ENCODE assay signal across 9 cellular contexts in the genomic region with DNA sequence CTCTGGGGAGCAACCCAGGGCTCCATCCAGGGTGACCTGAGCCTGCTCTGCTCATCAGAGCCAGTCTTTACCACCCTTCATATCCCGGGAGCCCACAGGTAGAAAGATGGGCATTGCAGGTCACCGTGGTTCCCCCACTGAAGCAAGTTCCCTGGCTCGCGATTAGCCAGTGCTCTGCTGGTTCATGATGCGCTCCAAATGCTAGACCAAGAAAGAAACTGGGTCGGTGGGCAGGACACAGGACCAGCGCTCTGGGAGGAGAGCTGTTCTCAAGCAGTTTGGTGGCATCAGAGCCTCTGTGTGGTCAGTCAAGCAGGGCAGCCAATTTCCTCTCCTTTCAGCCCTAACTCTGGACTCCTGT.
DNase-seq lines count a peak whose midpoint lies in the region; ATAC-seq and TF ChIP-seq lines count a peak whose summit lies in the region.
"Had no signal": no experiment of that assay in that cellular context is flagged by ENCODE, and none has a peak within 500 bp of the region (broad histone marks: within the 10 kb centered on the region; RNA-seq: fewer than 3 reads in every experiment).

No MANE protein-coding gene starts in this region.

- H3K27me3 ChIP-seq in left ventricle myocardium inferior (ENCODE audit: low read depth), result no peaks in the 10 kb centered on the region
- H3K27me3 ChIP-seq in neural progenitor cell, result no peaks in the 10 kb centered on the region

- H3K27ac ChIP-seq in left ventricle myocardium inferior (replicated peaks) (peak overlapping the region; percentile 92), neural progenitor cell (no peak overlapping the region)

- TF ChIP-seq CTCF in left ventricle myocardium inferior (IDR thresholded peaks at IDR 0.05; ENCODE audit: borderline replicate concordance) (no peak), epithelial cell of proximal tubule (conservative IDR thresholded peaks at IDR 0.05; ENCODE audit: low read depth, low read length) (no peak), neural progenitor cell (IDR thresholded peaks at IDR 0.05) (no peak)

- no peak for ATAC-seq in GM18907 (IDR thresholded peaks at IDR 0.05; ENCODE audit: unreplicated experiment)

- peak overlapping the region; percentile 19 for H3K4me3 ChIP-seq in left ventricle myocardium inferior
- peak overlapping the region; percentile 45 for H3K4me3 ChIP-seq in epithelial cell of proximal tubule (ENCODE audit: low read depth, low read length)
- no peak overlapping the region for H3K4me3 ChIP-seq in neural progenitor cell

- no peaks in the 10 kb centered on the region for H4K20me1 ChIP-seq in neural progenitor cell (ENCODE audit: low read depth)

- intact Hi-C loops in left ventricle myocardium inferior (cut with micrococcal nuclease), result no loop called here
- intact Hi-C loops in cardiac septum (cut with DNase I), result loop anchor here (1.0 to 2.0 kb wide), 3 partner anchors 10 to 35 kb away; no protein-coding TSS in a partner anchor

- H3K79me2 ChIP-seq in neural progenitor cell (ENCODE audit: low read depth), result no peaks in the 10 kb centered on the region

- H3F3A ChIP-seq in neural progenitor cell (ENCODE audit: low read depth), result peaks cover 7% of the 10 kb centered on the region

- H3K4me3 Mint-ChIP-seq in neural progenitor cell, result no peak overlapping the region

- H2AFZ ChIP-seq in neural progenitor cell (replicated peaks), result peak overlapping the region; percentile 61

- H3K36me3 Mint-ChIP-seq in neural progenitor cell, result no peaks in the 10 kb centered on the region

- DNase-seq in left ventricle myocardium inferior, result no peak
- DNase-seq in cardiac septum (ENCODE audit: low spot score), result no peak
- DNase-seq in epithelial cell of proximal tubule (ENCODE audit: low read depth), result no peak
- no peak for DNase-seq in neural progenitor cell (ENCODE audit: low spot score)
- no peak for DNase-seq in LoVo (ENCODE audit: low spot score)
- no peak for DNase-seq in activated naive CD4-positive, alpha-beta T cell treated with Interleukin-2 at 50 U/mL for 16 hours
- DNase-seq in NOMO-1 treated with DMSO at 0.1 percent for 48 hours (lab: John Stamatoyannopoulos, UW; ENCODE audit: unreplicated experiment), result no peak
- DNase-seq: activated CD4-positive, alpha-beta T cell treated with anti-CD3 and anti-CD28 coated beads, Interleukin-2, amount 50 U/mL, for 1 hour had no signal

- H3K4me1 ChIP-seq in left ventricle myocardium inferior (peaks cover 88% of the 10 kb centered on the region), neural progenitor cell (peaks cover 32% of the 10 kb centered on the region)

- no peaks in the 10 kb centered on the region for H3K9me3 Mint-ChIP-seq in neural progenitor cell

- peaks cover 58% of the 10 kb centered on the region for H3K4me1 Mint-ChIP-seq in neural progenitor cell

- H3K27ac Mint-ChIP-seq in neural progenitor cell, result peak overlapping the region; percentile 94

- no peak overlapping the region for H3K4me2 ChIP-seq in neural progenitor cell

- H3K36me3 ChIP-seq in left ventricle myocardium inferior (no peaks in the 10 kb centered on the region), neural progenitor cell (no peaks in the 10 kb centered on the region)

- H3K9me3 ChIP-seq in left ventricle myocardium inferior (replicated peaks) (no peaks in the 10 kb centered on the region), neural progenitor cell (ENCODE audit: low read depth) (no peaks in the 10 kb centered on the region)

- peaks cover 4% of the 10 kb centered on the region for H3K27me3 Mint-ChIP-seq in neural progenitor cell (ENCODE audit: insufficient read depth, low read depth)

- no peak overlapping the region for H3K9ac ChIP-seq in neural progenitor cell
